ENCODE assay signal across 17 cellular contexts in genomic region chr11:80929406-80929805, GRCh38.
DNase-seq lines count a peak whose midpoint lies in the region; ATAC-seq, FAIRE-seq and TF ChIP-seq lines count a peak whose summit lies in the region.
"Had no signal": no experiment of that assay in that cellular context is flagged by ENCODE, and none has a peak within 500 bp of the region (broad histone marks: within the 10 kb centered on the region; RNA-seq: fewer than 3 reads in every experiment).

No MANE protein-coding gene starts in this region.

- H3K4me3 Mint-ChIP-seq in effector memory CD8-positive, alpha-beta T cell, result no peak overlapping the region
- H3K4me3 Mint-ChIP-seq: B cell; CD8-positive, alpha-beta T cell had no signal

- H3K27ac Mint-ChIP-seq in effector memory CD8-positive, alpha-beta T cell, result no peak overlapping the region
- H3K27ac Mint-ChIP-seq: B cell; CD8-positive, alpha-beta T cell had no signal

- H3K9me3 Mint-ChIP-seq in effector memory CD8-positive, alpha-beta T cell, result peaks cover 7 to 13% of the 10 kb centered on the region in 2 donors

- H3K4me3 ChIP-seq in AG10803 (ENCODE audit: low read length) (no peak overlapping the region), bronchial epithelial cell (ENCODE audit: low read depth, low read length) (no peak overlapping the region), foreskin fibroblast (ENCODE audit: low read depth in 1 of 2, low read length in 2 of 2) (no peak overlapping the region)
- H3K4me3 ChIP-seq: A549; BLaER1 treated with 17β-estradiol and CSF1 and Interleukin-3, amounts not matched to agents 10 nM and 100 nM had no signal

- no peaks in the 10 kb centered on the region for H3K27me3 Mint-ChIP-seq in effector memory CD8-positive, alpha-beta T cell
- H3K27me3 Mint-ChIP-seq: B cell had no signal

- peak; percentile 7 for DNase-seq in AG10803 (ENCODE audit: low read depth)
- DNase-seq in bronchial epithelial cell (ENCODE audit: low read depth), result peak; percentile 13
- peak; percentile 58 for DNase-seq in fibroblast of gingiva (ENCODE audit: low read depth)
- DNase-seq in foreskin fibroblast, result peak; percentile 3 to 12
- DNase-seq in urothelium cell line (ENCODE audit: low spot score), result no peak
- DNase-seq in effector memory CD8-positive, alpha-beta T cell, result no peak
- DNase-seq: Calu3; CD8-positive, alpha-beta T cell; DMS79 treated with DMSO at 0.1 percent for 48 hours; GF-D8; HCEC 1CT; KG1 had no signal

- H3K27me3 ChIP-seq in bronchial epithelial cell (ENCODE audit: control insufficient read depth, insufficient read depth, low read length), result no peaks in the 10 kb centered on the region
- H3K27me3 ChIP-seq: BLaER1 treated with 17β-estradiol and CSF1 and Interleukin-3, amounts not matched to agents 10 nM and 100 nM had no signal

- ATAC-seq in HG03196 (IDR thresholded peaks at IDR 0.05; ENCODE audit: unreplicated experiment), result no peak
- ATAC-seq in effector memory CD8-positive, alpha-beta T cell (replicated peaks), result no peak
- ATAC-seq: A549; CD8-positive, alpha-beta T cell had no signal

- no peaks in the 10 kb centered on the region for H3K36me3 Mint-ChIP-seq in effector memory CD8-positive, alpha-beta T cell (ENCODE audit: insufficient read depth)
- H3K36me3 Mint-ChIP-seq: CD8-positive, alpha-beta T cell had no signal

- TF ChIP-seq CTCF in AG10803 (conservative IDR thresholded peaks at IDR 0.05; ENCODE audit: low read length) (no peak), bronchial epithelial cell (IDR thresholded peaks at IDR 0.05; ENCODE audit: insufficient read depth, low read length, severe bottlenecking) (no peak), foreskin fibroblast (IDR thresholded peaks at IDR 0.05; ENCODE audit: low read depth, low read length) (no peak)

- no peak for FAIRE-seq in bronchial epithelial cell (lab: Jason Lieb, UNC)
- FAIRE-seq in urothelium cell line (lab: Jason Lieb, UNC), result no peak
- FAIRE-seq: A549, H54 had no signal

- H3K36me3 ChIP-seq in bronchial epithelial cell (ENCODE audit: control insufficient read depth, insufficient read depth, low read length), result no peaks in the 10 kb centered on the region
- H3K36me3 ChIP-seq: BLaER1 treated with 17β-estradiol and CSF1 and Interleukin-3, amounts not matched to agents 10 nM and 100 nM had no signal

- H3K4me1 Mint-ChIP-seq in effector memory CD8-positive, alpha-beta T cell (ENCODE audit: low read depth in 2 of 2), result no peaks in the 10 kb centered on the region
- H3K4me1 Mint-ChIP-seq: B cell had no signal

Comparison
In these comparisons a context has a peak if more than half of its experiments do, and no peak if none do; other contexts are left out.
1. DNase-seq: peak in AG10803 (single experiment), bronchial epithelial cell (single experiment), fibroblast of gingiva (single experiment) and foreskin fibroblast (2 of 2); none in urothelium cell line (single experiment) and effector memory CD8-positive, alpha-beta T cell (0 of 3).